ENCODE assay signal across 1 cellular context in genomic region chr9:99906403-99907207, GRCh38.
TF ChIP-seq lines count a peak whose summit lies in the region.

Gene STX17 (plus strand): TSS chr9:99906654. CDS start chr9:99915240, 8,586 bp downstream.

TF ChIP-seq in K562, 482 proteins besides CTCF, POLR2A, EP300 and RAD21 (continued from another document and continues in another):
- no peak for TF ChIP-seq THRB (CRISPR knock-in tag; conservative IDR thresholded peaks at IDR 0.05)
- TF ChIP-seq IFI16 (CRISPR knock-in tag; IDR thresholded peaks at IDR 0.05): no peak
- TF ChIP-seq ZMIZ1 (IDR thresholded peaks at IDR 0.05; ENCODE audit: low read depth in 2 of 2, low read length in 2 of 2): no peak
- no peak for TF ChIP-seq MIER1 (IDR thresholded peaks at IDR 0.05; ENCODE audit: low read depth)
- no peak for TF ChIP-seq PHTF2 (CRISPR knock-in tag; IDR thresholded peaks at IDR 0.05)
- TF ChIP-seq FOXP4 (CRISPR knock-in tag; IDR thresholded peaks at IDR 0.05; ENCODE audit: borderline replicate concordance): 0 out of 2 replicates have a peak, but pooled peaks have one; percentile 41
- no peak for TF ChIP-seq MED1 (CRISPR knock-in tag; IDR thresholded peaks at IDR 0.05; ENCODE audit: borderline replicate concordance)
- no peak for TF ChIP-seq ZBTB12 (CRISPR knock-in tag; IDR thresholded peaks at IDR 0.05)
- TF ChIP-seq FOXO4 (CRISPR knock-in tag; IDR thresholded peaks at IDR 0.05): no peak
- no peak for TF ChIP-seq NFIX (CRISPR knock-in tag; IDR thresholded peaks at IDR 0.05; ENCODE audit: low read depth)
- no peak for TF ChIP-seq SPI1 (IDR thresholded peaks at IDR 0.05; ENCODE audit: borderline replicate concordance, low read depth, low read length)
- TF ChIP-seq ARID3B (CRISPR knock-in tag; IDR thresholded peaks at IDR 0.05; ENCODE audit: borderline replicate concordance): no peak
- no peak for TF ChIP-seq NCOA1 (IDR thresholded peaks at IDR 0.05; ENCODE audit: low read depth)
- no peak for TF ChIP-seq CCNT2 (IDR thresholded peaks at IDR 0.05; ENCODE audit: borderline replicate concordance, extremely low read depth, insufficient read length, low read depth, low read length)
- peak; percentile 31 for TF ChIP-seq PRDM10 (IDR thresholded peaks at IDR 0.05; ENCODE audit: partially characterized antibody)
- no peak for TF ChIP-seq FOXJ3 (CRISPR knock-in tag; IDR thresholded peaks at IDR 0.05)
- no peak for TF ChIP-seq ZNF76 (CRISPR knock-in tag; IDR thresholded peaks at IDR 0.05; ENCODE audit: borderline replicate concordance)
- no peak for TF ChIP-seq POLR3A (IDR thresholded peaks at IDR 0.05; ENCODE audit: borderline replicate concordance, extremely low read depth, insufficient read depth, insufficient read length)
- no peak for TF ChIP-seq ARNT (IDR thresholded peaks at IDR 0.05)
- no peak for TF ChIP-seq NR1H2 (CRISPR knock-in tag; IDR thresholded peaks at IDR 0.05)
- TF ChIP-seq PML (IDR thresholded peaks at IDR 0.05; ENCODE audit: low read length): peak; percentile 28; the same call in 1 of the 2 replicates
- no peak for TF ChIP-seq SNAPC5 (CRISPR knock-in tag; IDR thresholded peaks at IDR 0.05)
- TF ChIP-seq TRIM28 (IDR thresholded peaks at IDR 0.05): no peak; the same call in 1 of the 2 replicates
- peak; percentile 49; the same call in 1 of the 2 replicates for TF ChIP-seq HNRNPL (IDR thresholded peaks at IDR 0.05; ENCODE audit: low read depth, low read length)
- TF ChIP-seq FIP1L1 (IDR thresholded peaks at IDR 0.05; ENCODE audit: low read depth, low read length, poor library complexity, severe bottlenecking): no peak
- TF ChIP-seq CEBPG (CRISPR knock-in tag; IDR thresholded peaks at IDR 0.05): no peak
- TF ChIP-seq CEBPG (tag; conservative IDR thresholded peaks at IDR 0.05 in 1 of 2, IDR thresholded peaks at IDR 0.05 in 1 of 2): no peak
- TF ChIP-seq NELFE (IDR thresholded peaks at IDR 0.05; ENCODE audit: insufficient read depth, insufficient read length): no peak
- peak; percentile 34 for TF ChIP-seq TAF1 (IDR thresholded peaks at IDR 0.05; ENCODE audit: control insufficient read depth, extremely low read depth, insufficient read depth, low read length, severe bottlenecking)
- TF ChIP-seq LCOR (CRISPR knock-in tag; IDR thresholded peaks at IDR 0.05): peak; percentile 30; the same call in 1 of the 2 replicates
- TF ChIP-seq KHSRP (IDR thresholded peaks at IDR 0.05): no peak
- no peak for TF ChIP-seq MXD1 (CRISPR knock-in tag; IDR thresholded peaks at IDR 0.05; ENCODE audit: borderline replicate concordance, poor library complexity, severe bottlenecking)
- TF ChIP-seq ZNF184 (CRISPR knock-in tag; IDR thresholded peaks at IDR 0.05): no peak
- no peak for TF ChIP-seq AFF1 (IDR thresholded peaks at IDR 0.05; ENCODE audit: low read depth in 1 of 2, partially characterized antibody in 2 of 2)
- no peak for TF ChIP-seq MTF1 (CRISPR knock-in tag; IDR thresholded peaks at IDR 0.05; ENCODE audit: borderline replicate concordance)
- TF ChIP-seq ZNF41 (CRISPR knock-in tag; conservative IDR thresholded peaks at IDR 0.05): no peak
- TF ChIP-seq ERF (CRISPR knock-in tag; IDR thresholded peaks at IDR 0.05): no peak
- no peak for TF ChIP-seq ZNF282 (CRISPR knock-in tag; IDR thresholded peaks at IDR 0.05)
- TF ChIP-seq NONO (IDR thresholded peaks at IDR 0.05; ENCODE audit: low read depth in 2 of 2, low read length in 1 of 2): no peak
- TF ChIP-seq TARDBP (IDR thresholded peaks at IDR 0.05): no peak
- TF ChIP-seq ZNF175 (CRISPR knock-in tag; IDR thresholded peaks at IDR 0.05; ENCODE audit: low read depth): no peak
- TF ChIP-seq MECOM (CRISPR knock-in tag; IDR thresholded peaks at IDR 0.05): no peak
- TF ChIP-seq KDM2B (CRISPR knock-in tag; IDR thresholded peaks at IDR 0.05): no peak
- no peak for TF ChIP-seq KAT7 (CRISPR knock-in tag; IDR thresholded peaks at IDR 0.05; ENCODE audit: borderline replicate concordance)
- TF ChIP-seq TCF3 (CRISPR knock-in tag; IDR thresholded peaks at IDR 0.05): no peak
- TF ChIP-seq ELF2 (CRISPR knock-in tag; IDR thresholded peaks at IDR 0.05): no peak
- TF ChIP-seq ZNF253 (CRISPR knock-in tag; conservative IDR thresholded peaks at IDR 0.05): no peak
